In the genomic region with DNA sequence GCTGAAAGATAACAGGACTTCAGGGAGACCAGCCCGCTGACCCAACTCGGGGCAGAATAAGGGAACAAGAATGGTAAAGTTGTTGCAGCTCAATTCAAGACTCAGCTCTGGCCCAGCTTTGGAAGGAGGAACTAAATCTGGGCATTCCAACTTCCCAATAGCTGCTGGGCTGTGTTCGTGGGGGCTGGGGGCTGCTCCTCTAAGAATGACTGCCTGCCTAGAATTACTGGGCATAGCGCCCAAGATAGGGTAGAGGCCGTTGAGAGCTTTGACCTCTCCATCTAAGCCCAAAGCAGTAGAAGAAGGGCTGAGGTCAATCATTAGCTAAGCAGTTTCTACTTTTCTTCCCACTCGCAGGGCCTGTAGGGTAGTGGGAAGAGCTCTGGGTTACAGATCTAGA, we compare ENCODE assay signal across 13 cellular contexts. TPM values are rescaled to one million over a fixed set of nuclear protein-coding genes. Genes with fewer than 3 reads are reported as not detected.
DNase-seq lines count a peak whose midpoint lies in the region; ATAC-seq and TF ChIP-seq lines count a peak whose summit lies in the region.
"Had no signal": no experiment of that assay in that cellular context is flagged by ENCODE, and none has a peak within 500 bp of the region (broad histone marks: within the 10 kb centered on the region; RNA-seq: fewer than 3 reads in every experiment).

No MANE protein-coding gene starts in this region.

- peak overlapping the region; percentile 57 for H3K4me3 Mint-ChIP-seq in type B pancreatic cell
- H3K4me3 Mint-ChIP-seq: activated CD4-positive, alpha-beta T cell treated with anti-CD3 and anti-CD28 coated beads, Interleukin-2, amount 10 ng/mL, durations not matched to agents 7 days and 5 days had no signal

- no peaks in the 10 kb centered on the region for H4K20me1 ChIP-seq in fibroblast of lung (ENCODE audit: control insufficient read depth, extremely low read depth, insufficient read depth, low read length)

- H3K27ac ChIP-seq in cardiac muscle cell: peak overlapping the region; percentile 100
- no peak overlapping the region for H3K27ac ChIP-seq in fibroblast of lung (ENCODE audit: insufficient read depth, low read length)
- H3K27ac ChIP-seq: SJSA1 had no signal

- DNase-seq in cardiac muscle cell (ENCODE audit: low read depth in 1 of 2, low spot score in 1 of 2) (peak in 1 of 2 donors; percentile 14), left cardiac atrium (no peak), fibroblast of lung (ENCODE audit: low read depth in 2 of 2) (peak in 1 of 2 donors; percentile 29), mucosa of gallbladder (ENCODE audit: low spot score) (peak; percentile 63), type B pancreatic cell (ENCODE audit: extremely low spot score, unreplicated experiment) (no peak), SIG-M5 treated with dmso at 0.1 percent for 504 hours (lab: John Stamatoyannopoulos, UW; ENCODE audit: unreplicated experiment) (no peak)
- DNase-seq: activated CD4-positive, alpha-beta T cell treated with anti-CD3 and anti-CD28 coated beads, Interleukin-2, amount 10 ng/mL, durations not matched to agents 7 days and 5 days; activated effector memory CD4-positive, alpha-beta T cell treated with Interleukin-2 at 50 U/mL for 16 hours; NCI-H146 had no signal

- peak overlapping the region; percentile 32 for H3K4me2 ChIP-seq in fibroblast of lung (ENCODE audit: extremely low read depth, insufficient read depth, low read length)

- H3K9me3 ChIP-seq in cardiac muscle cell (ENCODE audit: low read depth) (no peaks in the 10 kb centered on the region), fibroblast of lung (ENCODE audit: control insufficient read depth, insufficient read depth, low read depth, low read length) (no peaks in the 10 kb centered on the region)
- H3K9me3 ChIP-seq: HAP-1, SJSA1 had no signal

- H3K4me3 ChIP-seq in cardiac muscle cell (peak overlapping the region; percentile 44), fibroblast of lung (replicated peaks in 1 of 4; ENCODE audit: control extremely low read depth in 1 of 4, insufficient read depth in 1 of 4, low read depth in 3 of 4, low read length in 4 of 4) (peak overlapping the region in 2 of 4 experiments; percentile 48 to 64)
- H3K4me3 ChIP-seq: HAP-1, SJSA1 had no signal

- no peaks in the 10 kb centered on the region for H3K9me3 Mint-ChIP-seq in type B pancreatic cell
- H3K9me3 Mint-ChIP-seq: activated CD4-positive, alpha-beta T cell treated with anti-CD3 and anti-CD28 coated beads, Interleukin-2, amount 10 ng/mL, durations not matched to agents 7 days and 5 days had no signal

- intact Hi-C loops in left cardiac atrium (cut with DNase I): no loop called here

- peak overlapping the region; percentile 62 for H3K27ac Mint-ChIP-seq in type B pancreatic cell
- H3K27ac Mint-ChIP-seq: activated CD4-positive, alpha-beta T cell treated with anti-CD3 and anti-CD28 coated beads, Interleukin-2, amount 10 ng/mL, durations not matched to agents 7 days and 5 days had no signal

- no peaks in the 10 kb centered on the region for H3K79me2 ChIP-seq in fibroblast of lung (ENCODE audit: control insufficient read depth, insufficient read depth, low read length)

- H3K36me3 ChIP-seq in cardiac muscle cell: peaks cover 9% of the 10 kb centered on the region
- no peaks in the 10 kb centered on the region for H3K36me3 ChIP-seq in fibroblast of lung (ENCODE audit: control insufficient read depth, insufficient read depth, low read length)

- H3K4me1 Mint-ChIP-seq in type B pancreatic cell (ENCODE audit: unreplicated experiment): peaks cover 30% of the 10 kb centered on the region

- H3K9ac ChIP-seq in fibroblast of lung (ENCODE audit: insufficient read depth, low read length): no peak overlapping the region

- H3K4me1 ChIP-seq in cardiac muscle cell (ENCODE audit: low read depth) (peaks cover 52% of the 10 kb centered on the region), fibroblast of lung (ENCODE audit: control insufficient read depth, extremely low read depth, insufficient read depth, low read length) (peaks cover 31% of the 10 kb centered on the region)

- H3K36me3 Mint-ChIP-seq in type B pancreatic cell: no peaks in the 10 kb centered on the region

- TF ChIP-seq CTCF in cardiac muscle cell (IDR thresholded peaks at IDR 0.05; ENCODE audit: low read depth, low read length): no peak
- TF ChIP-seq CTCF in fibroblast of lung (conservative IDR thresholded peaks at IDR 0.05 in 1 of 2, IDR thresholded peaks at IDR 0.05 in 1 of 2; ENCODE audit: low read depth in 1 of 2, low read length in 2 of 2): no peak
- no peak for TF ChIP-seq CTCF in type B pancreatic cell (conservative IDR thresholded peaks at IDR 0.05)

- H2AFZ ChIP-seq in fibroblast of lung (ENCODE audit: low read length): no peak overlapping the region

- H3K27me3 Mint-ChIP-seq in type B pancreatic cell: peaks cover 4% of the 10 kb centered on the region

- H3K27me3 ChIP-seq in cardiac muscle cell (no peaks in the 10 kb centered on the region), fibroblast of lung (ENCODE audit: control insufficient read depth, insufficient read depth, low read length) (no peaks in the 10 kb centered on the region)
- H3K27me3 ChIP-seq: SJSA1 had no signal

- ATAC-seq in left cardiac atrium (no peak), GM19035 (IDR thresholded peaks at IDR 0.05; ENCODE audit: unreplicated experiment) (no peak), GM18868 (IDR thresholded peaks at IDR 0.05; ENCODE audit: unreplicated experiment) (no peak)

RNA-seq across cellular contexts. Expression of a gene that starts 1.3 kb away (rescaled TPM):
- total RNA-seq in cardiac muscle cell (250 and 642 TPM in 2 replicates), left cardiac atrium (1,000 to 10,000 TPM; 2,432 to 3,075 TPM), fibroblast of lung (116 and 554 TPM in 2 replicates), mucosa of gallbladder (13.3 TPM), type B pancreatic cell (ENCODE audit: low replicate concordance) (16.4 and 18.8 TPM in 2 replicates)
- polyA plus RNA-seq in cardiac muscle cell (346 and 595 TPM in 2 replicates), fibroblast of lung (275 and 664 TPM in 2 replicates)
- 179 and 377 TPM in 2 replicates for polyA plus RNA-seq in fibroblast of lung (2012)
- 81.9 and 185 TPM in 2 replicates for polyA minus RNA-seq in fibroblast of lung (ENCODE audit: low replicate concordance)
- total RNA-seq: activated CD4-positive, alpha-beta T cell treated with anti-CD3 and anti-CD28 coated beads, Interleukin-2, amount 10 ng/mL, durations not matched to agents 7 days and 5 days had no signal

RNA-seq across cellular contexts. Expression of a gene that starts 41.5 kb away (rescaled TPM):
- total RNA-seq in cardiac muscle cell (6.7 and 8.1 TPM in 2 replicates), left cardiac atrium (1 to 10 TPM; 2.4 to 2.9 TPM), fibroblast of lung (6.7 and 28.4 TPM in 2 replicates), mucosa of gallbladder (122 TPM), type B pancreatic cell (ENCODE audit: low replicate concordance) (77.7 and 118 TPM in 2 replicates)
- polyA plus RNA-seq in cardiac muscle cell (13.8 and 14.7 TPM in 2 replicates), fibroblast of lung (104 and 229 TPM in 2 replicates)
- polyA plus RNA-seq in fibroblast of lung (2012): 156 and 349 TPM in 2 replicates
- polyA minus RNA-seq in fibroblast of lung (ENCODE audit: low replicate concordance): 329 and 427 TPM in 2 replicates
